Comparison of ENCODE assay signal across 8 cellular contexts in genomic region chr10:67884313-67884841, GRCh38. TPM values are rescaled to one million over a fixed set of nuclear protein-coding genes. Genes with fewer than 3 reads are reported as not detected.
DNase-seq lines count a peak whose midpoint lies in the region; ATAC-seq, FAIRE-seq and TF ChIP-seq lines count a peak whose summit lies in the region.

Gene SIRT1 (plus strand): TSS chr10:67884656. CDS start chr10:67884722, 66 bp downstream.

- H3K4me1 Mint-ChIP-seq in activated naive CD8-positive, alpha-beta T cell treated with anti-CD3 and anti-CD28 coated beads, Interleukin-2, amount 50 U/mL, for 24 hours: peaks cover 25% of the 10 kb centered on the region

- peaks cover 10% of the 10 kb centered on the region for H3K79me2 ChIP-seq in parathyroid adenoma

- H3K9me3 ChIP-seq in parathyroid adenoma (ENCODE audit: control insufficient read depth, low read length) (no peaks in the 10 kb centered on the region), tibial artery (no peaks in the 10 kb centered on the region)

- H3K4me3 Mint-ChIP-seq in activated naive CD8-positive, alpha-beta T cell treated with anti-CD3 and anti-CD28 coated beads, Interleukin-2, amount 50 U/mL, for 24 hours: peak within 1 kb of the TSS; percentile 94

- H3K9me3 Mint-ChIP-seq in activated naive CD8-positive, alpha-beta T cell treated with anti-CD3 and anti-CD28 coated beads, Interleukin-2, amount 50 U/mL, for 24 hours: no peaks in the 10 kb centered on the region

- peak within 1 kb of the TSS; percentile 96 for H3K4me2 ChIP-seq in parathyroid adenoma (ENCODE audit: low read length)

- no peaks in the 10 kb centered on the region for H3K27me3 Mint-ChIP-seq in activated naive CD8-positive, alpha-beta T cell treated with anti-CD3 and anti-CD28 coated beads, Interleukin-2, amount 50 U/mL, for 24 hours

- peak within 1 kb of the TSS; percentile 68 for H3K9ac ChIP-seq in parathyroid adenoma

- peak within 1 kb of the TSS; percentile 90 for H3K27ac Mint-ChIP-seq in activated naive CD8-positive, alpha-beta T cell treated with anti-CD3 and anti-CD28 coated beads, Interleukin-2, amount 50 U/mL, for 24 hours

- ATAC-seq in HG02763 (IDR thresholded peaks at IDR 0.05; ENCODE audit: unreplicated experiment): peak; percentile 85
- peak; percentile 75 for ATAC-seq in activated naive CD8-positive, alpha-beta T cell treated with anti-CD3 and anti-CD28 coated beads, Interleukin-2, amount 50 U/mL, for 24 hours
- peak; percentile 96 for ATAC-seq in Right ventricle myocardium superior (ENCODE audit: poor library complexity)

- H3K36me3 ChIP-seq in parathyroid adenoma (ENCODE audit: control insufficient read depth, insufficient read depth, low read length): no peaks in the 10 kb centered on the region
- H3K36me3 ChIP-seq in tibial artery: peaks cover 18 to 25% (median 24%) of the 10 kb centered on the region in 3 donors

- H3K27ac ChIP-seq in parathyroid adenoma (peak within 1 kb of the TSS; percentile 85), tibial artery (peak within 1 kb of the TSS; percentile 90 to 99)

- TF ChIP-seq POLR2A in GM12891 (IDR thresholded peaks at IDR 0.05; ENCODE audit: low read depth, low read length): peak; percentile 97

- peak; percentile 20 for TF ChIP-seq CTCF in parathyroid adenoma (IDR thresholded peaks at IDR 0.05)
- TF ChIP-seq CTCF in tibial artery (IDR thresholded peaks at IDR 0.05): no peak

- peak within 1 kb of the TSS; percentile 91 for H2AFZ ChIP-seq in parathyroid adenoma

- intact Hi-C loops in Right ventricle myocardium superior (cut with DNase I) (no loop called here), tibial artery (cut with DNase I; ENCODE audit: low total_unique reads) (loop anchor here (10.0 kb wide), 1 partner anchor 190 kb away; the partner anchor contains the start of gene HERC4)

- FAIRE-seq in GM12891 (lab: Jason Lieb, UNC): peak; percentile 99

- H3K27me3 ChIP-seq in parathyroid adenoma (ENCODE audit: control insufficient read depth, insufficient read depth, low read length) (no peaks in the 10 kb centered on the region), tibial artery (no peaks in the 10 kb centered on the region)

- H3K4me3 ChIP-seq in parathyroid adenoma (ENCODE audit: low read depth, low read length): peak within 1 kb of the TSS; percentile 75
- H3K4me3 ChIP-seq in tibial artery: peak within 1 kb of the TSS; percentile 60 to 82

- H3K4me1 ChIP-seq in parathyroid adenoma: no peaks in the 10 kb centered on the region
- peaks cover 0 to 33% (median 7%) of the 10 kb centered on the region in 4 donors for H3K4me1 ChIP-seq in tibial artery

- DNase-seq in GM12891 (ENCODE audit: insufficient read length, low spot score): peak; percentile 80
- peak; percentile 86 to 94 (median 91) for DNase-seq in NCI-H1417 (lab: John Stamatoyannopoulos, UW)
- DNase-seq in SW480 (ENCODE audit: low spot score): peak; percentile 90
- peak; percentile 91 for DNase-seq in activated naive CD8-positive, alpha-beta T cell treated with anti-CD3 and anti-CD28 coated beads, Interleukin-2, amount 50 U/mL, for 24 hours
- peak; percentile 99 for DNase-seq in Right ventricle myocardium superior
- DNase-seq in tibial artery: peak; percentile 97 to 98

- peaks cover 24% of the 10 kb centered on the region for H3K36me3 Mint-ChIP-seq in activated naive CD8-positive, alpha-beta T cell treated with anti-CD3 and anti-CD28 coated beads, Interleukin-2, amount 50 U/mL, for 24 hours (ENCODE audit: low read depth)

TF ChIP-seq in GM12891, 5 proteins besides CTCF, POLR2A, EP300 and RAD21:
- TF ChIP-seq POLR2AphosphoS5 (IDR thresholded peaks at IDR 0.05; ENCODE audit: low read depth, low read length) (peak; percentile 93), POU2F2 (IDR thresholded peaks at IDR 0.05; ENCODE audit: low read depth, low read length) (no peak), SPI1 (IDR thresholded peaks at IDR 0.05; ENCODE audit: low read depth, low read length) (no peak), PAX5 (IDR thresholded peaks at IDR 0.05; ENCODE audit: insufficient read depth, low read length, severe bottlenecking) (peak; percentile 27), TAF1 (IDR thresholded peaks at IDR 0.05; ENCODE audit: low read depth, low read length) (peak; percentile 82)

RNA-seq across cellular contexts. Expression of gene SIRT1, which starts in this region (rescaled TPM):
- 5.1 TPM for polyA plus RNA-seq in GM12891 (2012; ENCODE audit: low read depth, missing spikeins)
- total RNA-seq in Right ventricle myocardium superior: 11.7 TPM

Comparison
In these comparisons a context has a peak if more than half of its experiments do, and no peak if none do; other contexts are left out.
1. Peak in every context shown above with its lines: DNase-seq, ATAC-seq, H3K4me3 ChIP-seq and H3K27ac ChIP-seq.